ENCODE assay signal across 24 cellular contexts in the genomic region with DNA sequence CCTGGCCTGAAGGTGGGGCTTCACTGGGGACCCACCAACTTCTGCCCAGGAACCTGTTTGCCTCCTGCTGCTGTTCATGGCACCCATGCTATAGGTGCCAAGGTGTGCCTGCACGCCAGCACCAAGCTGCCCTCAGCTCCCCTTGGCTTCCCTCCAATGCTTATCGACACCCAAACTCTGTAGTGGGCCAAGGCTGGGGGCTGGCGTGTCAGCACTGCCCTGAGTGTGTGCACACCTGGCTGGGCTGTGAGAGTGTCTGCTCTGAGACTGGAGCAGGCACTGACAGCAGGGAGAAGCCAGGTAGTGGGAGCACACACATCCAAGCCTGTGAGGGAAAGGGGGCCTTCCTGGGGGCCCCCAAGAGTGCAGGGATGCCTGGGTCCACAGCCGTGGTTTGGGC. TPM values are rescaled to one million over a fixed set of nuclear protein-coding genes. Genes with fewer than 3 reads are reported as not detected.
"Had no signal": no experiment of that assay in that cellular context is flagged by ENCODE, and none has a peak within 500 bp of the region (broad histone marks: within the 10 kb centered on the region; RNA-seq: fewer than 3 reads in every experiment).

No MANE protein-coding gene starts in this region.

- FAIRE-seq: bronchial epithelial cell had no signal

- ATAC-seq: activated naive CD8-positive, alpha-beta T cell treated with anti-CD3 and anti-CD28 coated beads, Interleukin-2, amount 50 U/mL, for 24 hours; gastrocnemius medialis; left colon; naive thymus-derived CD4-positive, alpha-beta T cell; stimulated activated naive B cell treated with anti-CD40 and anti-IgM and Interleukin-4, amounts not matched to agents 10 μg/mL and 1 μg/mL and 100 μg/mL, for 72 hours had no signal

- H3K9me3 ChIP-seq: gastrocnemius medialis, neutrophil had no signal

- H3K4me1 ChIP-seq: gastrocnemius medialis, right atrium auricular region, tibial nerve had no signal

- H3K36me3 ChIP-seq: gastrocnemius medialis, heart right ventricle, neutrophil, right atrium auricular region, tibial nerve had no signal

- DNase-seq: activated CD4-positive, alpha-beta T cell treated with anti-CD3 and anti-CD28 coated beads, Interleukin-2, amount 10 ng/mL, durations not matched to agents 7 days and 5 days; activated naive CD4-positive, alpha-beta T cell treated with anti-CD3 and anti-CD28 coated beads for 36 hours; activated naive CD8-positive, alpha-beta T cell treated with anti-CD3 and anti-CD28 coated beads, Interleukin-2, amount 50 U/mL, for 24 hours; activated T-cell treated with anti-CD3 and anti-CD28 coated beads for 4 hours; endodermal cell; gastrocnemius medialis; heart right ventricle; left colon; naive thymus-derived CD4-positive, alpha-beta T cell; stimulated activated CD4-positive, alpha-beta T cell treated with anti-CD3 and anti-CD28 coated beads, Interleukin-15, amount 100 ng/mL, for 24 hours; stimulated activated CD4-positive, alpha-beta T cell treated with anti-CD3 and anti-CD28 coated beads, Interleukin-4, amount 100 ng/mL, for 1 hour; stimulated activated naive B cell treated with anti-CD40 and anti-IgM and Interleukin-4, amounts not matched to agents 10 μg/mL and 1 μg/mL and 100 μg/mL, for 72 hours had no signal

- H3K4me3 Mint-ChIP-seq: activated CD4-positive, alpha-beta T cell treated with anti-CD3 and anti-CD28 coated beads, Interleukin-2, amount 10 ng/mL, durations not matched to agents 7 days and 5 days; activated naive CD4-positive, alpha-beta T cell treated with anti-CD3 and anti-CD28 coated beads for 36 hours; activated naive CD8-positive, alpha-beta T cell treated with anti-CD3 and anti-CD28 coated beads, Interleukin-2, amount 50 U/mL, for 24 hours; endodermal cell; naive thymus-derived CD4-positive, alpha-beta T cell; stimulated activated naive B cell treated with anti-CD40 and anti-IgM and Interleukin-4, amounts not matched to agents 10 μg/mL and 1 μg/mL and 100 μg/mL, for 72 hours had no signal

- H3K4me3 ChIP-seq: gastrocnemius medialis, heart right ventricle, right atrium auricular region, skin epidermis, tibial nerve had no signal

- H3K27ac ChIP-seq: gastrocnemius medialis, heart right ventricle, neutrophil, right atrium auricular region, tibial nerve had no signal

- H3K27ac Mint-ChIP-seq: activated CD4-positive, alpha-beta T cell treated with anti-CD3 and anti-CD28 coated beads, Interleukin-2, amount 10 ng/mL, durations not matched to agents 7 days and 5 days; activated naive CD4-positive, alpha-beta T cell treated with anti-CD3 and anti-CD28 coated beads for 36 hours; activated naive CD8-positive, alpha-beta T cell treated with anti-CD3 and anti-CD28 coated beads, Interleukin-2, amount 50 U/mL, for 24 hours; activated T-helper 2 cell treated with anti-CD3 and anti-CD28 coated beads, Interferon-gamma antibody, Interleukin-2, Interleukin-4, amounts not matched to agents 10 μg/mL and 5 μg/mL and 100 μg/mL, durations not matched to agents 14 hours and 24 hours and 36 hours; endodermal cell; naive thymus-derived CD4-positive, alpha-beta T cell; stimulated activated naive B cell treated with anti-CD40 and anti-IgM and Interleukin-4, amounts not matched to agents 10 μg/mL and 1 μg/mL and 100 μg/mL, for 72 hours had no signal

- H3K4me1 Mint-ChIP-seq: activated naive CD8-positive, alpha-beta T cell treated with anti-CD3 and anti-CD28 coated beads, Interleukin-2, amount 50 U/mL, for 24 hours; stimulated activated naive B cell treated with anti-CD40 and anti-IgM and Interleukin-4, amounts not matched to agents 10 μg/mL and 1 μg/mL and 100 μg/mL, for 72 hours had no signal

- H3K27me3 ChIP-seq: gastrocnemius medialis, right atrium auricular region, tibial nerve had no signal

RNA-seq across cellular contexts. Expression of gene TUBB8, which starts 43.1 kb away (rescaled TPM):
- total RNA-seq: activated CD8-positive, alpha-beta memory T cell treated with anti-CD3 and anti-CD28 coated beads for 36 hours; activated naive CD4-positive, alpha-beta T cell treated with anti-CD3 and anti-CD28 coated beads for 36 hours; activated T-helper 2 cell treated with anti-CD3 and anti-CD28 coated beads, Interferon-gamma antibody, Interleukin-2, Interleukin-4, amounts not matched to agents 10 μg/mL and 5 μg/mL and 100 μg/mL, durations not matched to agents 14 hours and 24 hours and 36 hours; aorta; bronchial epithelial cell; dermis microvascular lymphatic vessel endothelial cell; gastrocnemius medialis; heart right ventricle; mammary epithelial cell; posterior vena cava; right atrium auricular region; subcutaneous adipose tissue had no signal
